In the genomic region with DNA sequence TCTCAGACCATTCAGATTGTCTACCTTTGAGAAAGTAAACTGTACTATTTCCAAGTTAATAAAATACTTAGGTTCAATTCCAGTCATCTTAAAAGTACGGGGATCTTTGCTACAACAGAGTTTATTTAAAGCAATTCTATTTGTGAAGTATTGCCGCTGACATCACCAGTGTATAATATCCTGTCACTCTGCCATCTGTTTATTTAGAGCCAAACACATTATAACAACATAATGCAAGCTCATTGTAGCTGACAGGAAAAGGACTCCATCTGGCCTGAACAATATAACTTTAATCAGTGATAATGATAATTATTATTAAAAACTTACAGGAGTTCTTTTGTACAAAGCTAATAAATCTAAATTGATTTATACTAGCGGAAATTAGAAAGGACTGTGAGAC, we compare ENCODE assay signal across 16 cellular contexts.
"Had no signal": no experiment of that assay in that cellular context is flagged by ENCODE, and none has a peak within 500 bp of the region (broad histone marks: within the 10 kb centered on the region; RNA-seq: fewer than 3 reads in every experiment).

No MANE protein-coding gene starts in this region.

- H3K9me3 Mint-ChIP-seq: activated CD4-positive, alpha-beta memory T cell treated with anti-CD3 and anti-CD28 coated beads for 36 hours; mesothelial cell of epicardium; stimulated activated naive B cell treated with anti-CD40 and anti-IgM and Interleukin-4, amounts not matched to agents 10 μg/mL and 1 μg/mL and 100 μg/mL, for 72 hours had no signal

- H3K27ac Mint-ChIP-seq: activated CD4-positive, alpha-beta memory T cell treated with anti-CD3 and anti-CD28 coated beads for 36 hours; activated CD4-positive, alpha-beta T cell treated with anti-CD3 and anti-CD28 coated beads for 36 hours; activated CD8-positive, alpha-beta memory T cell treated with anti-CD3 and anti-CD28 coated beads, Interleukin-2, amount 10 ng/mL, durations not matched to agents 7 days and 5 days; mesothelial cell of epicardium; stimulated activated naive B cell treated with anti-CD40 and anti-IgM and Interleukin-4, amounts not matched to agents 10 μg/mL and 1 μg/mL and 100 μg/mL, for 72 hours had no signal

- H3K4me1 Mint-ChIP-seq: activated CD4-positive, alpha-beta T cell treated with anti-CD3 and anti-CD28 coated beads for 36 hours; activated CD8-positive, alpha-beta memory T cell treated with anti-CD3 and anti-CD28 coated beads, Interleukin-2, amount 10 ng/mL, durations not matched to agents 7 days and 5 days; mesothelial cell of epicardium; stimulated activated naive B cell treated with anti-CD40 and anti-IgM and Interleukin-4, amounts not matched to agents 10 μg/mL and 1 μg/mL and 100 μg/mL, for 72 hours had no signal

- H3K27me3 ChIP-seq: adrenal gland, thyroid gland had no signal

- H3K4me3 ChIP-seq: adrenal gland, lower lobe of right lung, prostate gland, skin epidermis, thyroid gland had no signal

- DNase-seq: activated CD4-positive, alpha-beta memory T cell treated with anti-CD3 and anti-CD28 coated beads for 36 hours; activated CD4-positive, alpha-beta T cell treated with anti-CD3 and anti-CD28 coated beads for 36 hours; activated CD8-positive, alpha-beta memory T cell treated with anti-CD3 and anti-CD28 coated beads, Interleukin-2, amount 10 ng/mL, durations not matched to agents 7 days and 5 days; activated naive CD4-positive, alpha-beta T cell treated with anti-CD3 and anti-CD28 coated beads, Interleukin-2, amount 50 U/mL, for 16 hours; activated T-cell treated with anti-CD3 and anti-CD28 coated beads, Interleukin-2, amount 50 U/mL, for 1 hour; adrenal gland; left colon; lower lobe of right lung; right cardiac atrium; stimulated activated CD4-positive, alpha-beta T cell treated with anti-CD3 and anti-CD28 coated beads, Interleukin-15, amount 100 ng/mL, for 24 hours; stimulated activated CD4-positive, alpha-beta T cell treated with anti-CD3 and anti-CD28 coated beads, Interleukin-4, amount 100 ng/mL, for 1 hour; stimulated activated naive B cell treated with anti-CD40 and anti-IgM and Interleukin-4, amounts not matched to agents 10 μg/mL and 1 μg/mL and 100 μg/mL, for 72 hours; thyroid gland had no signal

- H3K36me3 ChIP-seq: adrenal gland, lower lobe of right lung, prostate gland, thyroid gland had no signal

- H3K27me3 Mint-ChIP-seq: activated CD4-positive, alpha-beta memory T cell treated with anti-CD3 and anti-CD28 coated beads for 36 hours; activated CD4-positive, alpha-beta T cell treated with anti-CD3 and anti-CD28 coated beads for 36 hours; activated CD8-positive, alpha-beta memory T cell treated with anti-CD3 and anti-CD28 coated beads, Interleukin-2, amount 10 ng/mL, durations not matched to agents 7 days and 5 days; stimulated activated naive B cell treated with anti-CD40 and anti-IgM and Interleukin-4, amounts not matched to agents 10 μg/mL and 1 μg/mL and 100 μg/mL, for 72 hours had no signal

- H3K4me1 ChIP-seq: adrenal gland, lower lobe of right lung, prostate gland, thyroid gland had no signal

- H3K36me3 Mint-ChIP-seq: activated CD4-positive, alpha-beta memory T cell treated with anti-CD3 and anti-CD28 coated beads for 36 hours; activated CD8-positive, alpha-beta memory T cell treated with anti-CD3 and anti-CD28 coated beads, Interleukin-2, amount 10 ng/mL, durations not matched to agents 7 days and 5 days; stimulated activated naive B cell treated with anti-CD40 and anti-IgM and Interleukin-4, amounts not matched to agents 10 μg/mL and 1 μg/mL and 100 μg/mL, for 72 hours had no signal

- H3K9me3 ChIP-seq: adrenal gland, lower lobe of right lung, prostate gland, thyroid gland had no signal

- H3K4me3 Mint-ChIP-seq: activated CD4-positive, alpha-beta memory T cell treated with anti-CD3 and anti-CD28 coated beads for 36 hours; activated CD4-positive, alpha-beta T cell treated with anti-CD3 and anti-CD28 coated beads for 36 hours; activated CD8-positive, alpha-beta memory T cell treated with anti-CD3 and anti-CD28 coated beads, Interleukin-2, amount 10 ng/mL, durations not matched to agents 7 days and 5 days; mesothelial cell of epicardium; stimulated activated naive B cell treated with anti-CD40 and anti-IgM and Interleukin-4, amounts not matched to agents 10 μg/mL and 1 μg/mL and 100 μg/mL, for 72 hours had no signal
